In genomic region chr5:145800181-145800580, GRCh38 we compare ENCODE assay signal across 2 cellular contexts.
TF ChIP-seq lines count a peak whose summit lies in the region.

No MANE protein-coding gene starts in this region.

TF ChIP-seq in endothelial cell of umbilical vein, 7 proteins besides CTCF, POLR2A, EP300 and RAD21 (continued from another document):
- TF ChIP-seq FOS (IDR thresholded peaks at IDR 0.05; ENCODE audit: borderline replicate concordance, insufficient read depth, low read length), result no peak
- TF ChIP-seq MAX (IDR thresholded peaks at IDR 0.05; ENCODE audit: insufficient read depth, insufficient read length), result no peak
TF ChIP-seq in endothelial cell of umbilical vein: peak in this region for 0.

TF ChIP-seq in GM23338, 12 proteins besides CTCF, POLR2A, EP300 and RAD21:
- TF ChIP-seq, protein P1, sequence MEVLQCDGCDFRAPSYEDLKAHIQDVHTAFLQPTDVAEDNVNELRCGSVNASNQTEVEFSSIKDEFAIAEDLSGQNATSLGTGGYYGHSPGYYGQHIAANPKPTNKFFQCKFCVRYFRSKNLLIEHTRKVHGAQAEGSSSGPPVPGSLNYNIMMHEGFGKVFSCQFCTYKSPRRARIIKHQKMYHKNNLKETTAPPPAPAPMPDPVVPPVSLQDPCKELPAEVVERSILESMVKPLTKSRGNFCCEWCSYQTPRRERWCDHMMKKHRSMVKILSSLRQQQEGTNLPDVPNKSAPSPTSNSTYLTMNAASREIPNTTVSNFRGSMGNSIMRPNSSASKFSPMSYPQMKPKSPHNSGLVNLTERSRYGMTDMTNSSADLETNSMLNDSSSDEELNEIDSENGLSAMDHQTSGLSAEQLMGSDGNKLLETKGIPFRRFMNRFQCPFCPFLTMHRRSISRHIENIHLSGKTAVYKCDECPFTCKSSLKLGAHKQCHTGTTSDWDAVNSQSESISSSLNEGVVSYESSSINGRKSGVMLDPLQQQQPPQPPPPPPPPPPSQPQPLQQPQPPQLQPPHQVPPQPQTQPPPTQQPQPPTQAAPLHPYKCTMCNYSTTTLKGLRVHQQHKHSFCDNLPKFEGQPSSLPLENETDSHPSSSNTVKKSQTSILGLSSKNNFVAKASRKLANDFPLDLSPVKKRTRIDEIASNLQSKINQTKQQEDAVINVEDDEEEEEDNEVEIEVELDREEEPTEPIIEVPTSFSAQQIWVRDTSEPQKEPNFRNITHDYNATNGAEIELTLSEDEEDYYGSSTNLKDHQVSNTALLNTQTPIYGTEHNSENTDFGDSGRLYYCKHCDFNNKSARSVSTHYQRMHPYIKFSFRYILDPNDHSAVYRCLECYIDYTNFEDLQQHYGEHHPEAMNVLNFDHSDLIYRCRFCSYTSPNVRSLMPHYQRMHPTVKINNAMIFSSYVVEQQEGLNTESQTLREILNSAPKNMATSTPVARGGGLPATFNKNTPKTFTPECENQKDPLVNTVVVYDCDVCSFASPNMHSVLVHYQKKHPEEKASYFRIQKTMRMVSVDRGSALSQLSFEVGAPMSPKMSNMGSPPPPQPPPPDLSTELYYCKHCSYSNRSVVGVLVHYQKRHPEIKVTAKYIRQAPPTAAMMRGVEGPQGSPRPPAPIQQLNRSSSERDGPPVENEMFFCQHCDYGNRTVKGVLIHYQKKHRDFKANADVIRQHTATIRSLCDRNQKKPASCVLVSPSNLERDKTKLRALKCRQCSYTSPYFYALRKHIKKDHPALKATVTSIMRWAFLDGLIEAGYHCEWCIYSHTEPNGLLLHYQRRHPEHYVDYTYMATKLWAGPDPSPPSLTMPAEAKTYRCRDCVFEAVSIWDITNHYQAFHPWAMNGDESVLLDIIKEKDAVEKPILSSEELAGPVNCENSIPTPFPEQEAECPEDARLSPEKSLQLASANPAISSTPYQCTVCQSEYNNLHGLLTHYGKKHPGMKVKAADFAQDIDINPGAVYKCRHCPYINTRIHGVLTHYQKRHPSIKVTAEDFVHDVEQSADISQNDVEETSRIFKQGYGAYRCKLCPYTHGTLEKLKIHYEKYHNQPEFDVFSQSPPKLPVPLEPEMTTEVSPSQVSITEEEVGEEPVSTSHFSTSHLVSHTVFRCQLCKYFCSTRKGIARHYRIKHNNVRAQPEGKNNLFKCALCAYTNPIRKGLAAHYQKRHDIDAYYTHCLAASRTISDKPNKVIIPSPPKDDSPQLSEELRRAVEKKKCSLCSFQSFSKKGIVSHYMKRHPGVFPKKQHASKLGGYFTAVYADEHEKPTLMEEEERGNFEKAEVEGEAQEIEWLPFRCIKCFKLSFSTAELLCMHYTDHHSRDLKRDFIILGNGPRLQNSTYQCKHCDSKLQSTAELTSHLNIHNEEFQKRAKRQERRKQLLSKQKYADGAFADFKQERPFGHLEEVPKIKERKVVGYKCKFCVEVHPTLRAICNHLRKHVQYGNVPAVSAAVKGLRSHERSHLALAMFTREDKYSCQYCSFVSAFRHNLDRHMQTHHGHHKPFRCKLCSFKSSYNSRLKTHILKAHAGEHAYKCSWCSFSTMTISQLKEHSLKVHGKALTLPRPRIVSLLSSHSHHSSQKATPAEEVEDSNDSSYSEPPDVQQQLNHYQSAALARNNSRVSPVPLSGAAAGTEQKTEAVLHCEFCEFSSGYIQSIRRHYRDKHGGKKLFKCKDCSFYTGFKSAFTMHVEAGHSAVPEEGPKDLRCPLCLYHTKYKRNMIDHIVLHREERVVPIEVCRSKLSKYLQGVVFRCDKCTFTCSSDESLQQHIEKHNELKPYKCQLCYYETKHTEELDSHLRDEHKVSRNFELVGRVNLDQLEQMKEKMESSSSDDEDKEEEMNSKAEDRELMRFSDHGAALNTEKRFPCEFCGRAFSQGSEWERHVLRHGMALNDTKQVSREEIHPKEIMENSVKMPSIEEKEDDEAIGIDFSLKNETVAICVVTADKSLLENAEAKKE (CRISPR knock-in tag; IDR thresholded peaks at IDR 0.05), result no peak
- TF ChIP-seq EZH2phosphoT487 (IDR thresholded peaks at IDR 0.05; ENCODE audit: unreplicated experiment) (no peak), STAT1 (IDR thresholded peaks at IDR 0.05; ENCODE audit: unreplicated experiment) (no peak), EZH2 (IDR thresholded peaks at IDR 0.05; ENCODE audit: low read depth, unreplicated experiment) (no peak), ZNF114 (CRISPR knock-in tag; IDR thresholded peaks at IDR 0.05) (no peak), NANOG (IDR thresholded peaks at IDR 0.05; ENCODE audit: borderline replicate concordance) (no peak), ZNF331 (CRISPR knock-in tag; IDR thresholded peaks at IDR 0.05; ENCODE audit: low read depth) (no peak), POLR2AphosphoS5 (IDR thresholded peaks at IDR 0.05; ENCODE audit: low read depth) (no peak), CREB1 (CRISPR knock-in tag; IDR thresholded peaks at IDR 0.05; ENCODE audit: low read depth) (no peak), JUNB (IDR thresholded peaks at IDR 0.05; ENCODE audit: unreplicated experiment) (no peak)
- TF ChIP-seq, protein P2, sequence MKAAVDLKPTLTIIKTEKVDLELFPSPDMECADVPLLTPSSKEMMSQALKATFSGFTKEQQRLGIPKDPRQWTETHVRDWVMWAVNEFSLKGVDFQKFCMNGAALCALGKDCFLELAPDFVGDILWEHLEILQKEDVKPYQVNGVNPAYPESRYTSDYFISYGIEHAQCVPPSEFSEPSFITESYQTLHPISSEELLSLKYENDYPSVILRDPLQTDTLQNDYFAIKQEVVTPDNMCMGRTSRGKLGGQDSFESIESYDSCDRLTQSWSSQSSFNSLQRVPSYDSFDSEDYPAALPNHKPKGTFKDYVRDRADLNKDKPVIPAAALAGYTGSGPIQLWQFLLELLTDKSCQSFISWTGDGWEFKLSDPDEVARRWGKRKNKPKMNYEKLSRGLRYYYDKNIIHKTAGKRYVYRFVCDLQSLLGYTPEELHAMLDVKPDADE (IDR thresholded peaks at IDR 0.05), result no peak
- TF ChIP-seq, protein P3, sequence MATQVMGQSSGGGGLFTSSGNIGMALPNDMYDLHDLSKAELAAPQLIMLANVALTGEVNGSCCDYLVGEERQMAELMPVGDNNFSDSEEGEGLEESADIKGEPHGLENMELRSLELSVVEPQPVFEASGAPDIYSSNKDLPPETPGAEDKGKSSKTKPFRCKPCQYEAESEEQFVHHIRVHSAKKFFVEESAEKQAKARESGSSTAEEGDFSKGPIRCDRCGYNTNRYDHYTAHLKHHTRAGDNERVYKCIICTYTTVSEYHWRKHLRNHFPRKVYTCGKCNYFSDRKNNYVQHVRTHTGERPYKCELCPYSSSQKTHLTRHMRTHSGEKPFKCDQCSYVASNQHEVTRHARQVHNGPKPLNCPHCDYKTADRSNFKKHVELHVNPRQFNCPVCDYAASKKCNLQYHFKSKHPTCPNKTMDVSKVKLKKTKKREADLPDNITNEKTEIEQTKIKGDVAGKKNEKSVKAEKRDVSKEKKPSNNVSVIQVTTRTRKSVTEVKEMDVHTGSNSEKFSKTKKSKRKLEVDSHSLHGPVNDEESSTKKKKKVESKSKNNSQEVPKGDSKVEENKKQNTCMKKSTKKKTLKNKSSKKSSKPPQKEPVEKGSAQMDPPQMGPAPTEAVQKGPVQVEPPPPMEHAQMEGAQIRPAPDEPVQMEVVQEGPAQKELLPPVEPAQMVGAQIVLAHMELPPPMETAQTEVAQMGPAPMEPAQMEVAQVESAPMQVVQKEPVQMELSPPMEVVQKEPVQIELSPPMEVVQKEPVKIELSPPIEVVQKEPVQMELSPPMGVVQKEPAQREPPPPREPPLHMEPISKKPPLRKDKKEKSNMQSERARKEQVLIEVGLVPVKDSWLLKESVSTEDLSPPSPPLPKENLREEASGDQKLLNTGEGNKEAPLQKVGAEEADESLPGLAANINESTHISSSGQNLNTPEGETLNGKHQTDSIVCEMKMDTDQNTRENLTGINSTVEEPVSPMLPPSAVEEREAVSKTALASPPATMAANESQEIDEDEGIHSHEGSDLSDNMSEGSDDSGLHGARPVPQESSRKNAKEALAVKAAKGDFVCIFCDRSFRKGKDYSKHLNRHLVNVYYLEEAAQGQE (IDR thresholded peaks at IDR 0.05; ENCODE audit: unreplicated experiment), result no peak
